In genomic region chr2:237500681-237501424, GRCh38 we compare ENCODE assay signal across 9 cellular contexts. TPM values are rescaled to one million over a fixed set of nuclear protein-coding genes. Genes with fewer than 3 reads are reported as not detected.
A peak's percentile ranks its signal among the peaks of the same experiment; 100 is the strongest.
DNase-seq lines count a peak whose midpoint lies in the region; ATAC-seq and TF ChIP-seq lines count a peak whose summit lies in the region.
"Had no signal": no experiment of that assay in that cellular context is flagged by ENCODE, and none has a peak within 500 bp of the region (broad histone marks: within the 10 kb centered on the region; RNA-seq: fewer than 3 reads in every experiment).

No MANE protein-coding gene starts in this region.

- H3K9me3 ChIP-seq in PC-9 (ENCODE audit: insufficient read depth, low read depth): no peaks in the 10 kb centered on the region

- no TSS peak for BruUV-seq in PC-9 (replicated peaks; lab: Mats Ljungman, UMichigan)

- H3K36me3 ChIP-seq in PC-9 (ENCODE audit: low read depth): peaks cover 70% of the 10 kb centered on the region

- H2AFZ ChIP-seq in PC-9: no peak overlapping the region

- peaks cover 68% of the 10 kb centered on the region for H3K4me1 ChIP-seq in PC-9 (replicated peaks; ENCODE audit: insufficient read depth)

- H3K4me2 ChIP-seq in PC-9: peak overlapping the region; percentile 69

- no peak for TF ChIP-seq CTCF in PC-9 (conservative IDR thresholded peaks at IDR 0.05)

- no peaks in the 10 kb centered on the region for H3K27me3 ChIP-seq in PC-9 (ENCODE audit: insufficient read depth, low read depth)

- H3K9me2 ChIP-seq in PC-9 (ENCODE audit: insufficient read depth): no peaks in the 10 kb centered on the region

- H4K20me1 ChIP-seq in PC-9 (ENCODE audit: insufficient read depth): no peaks in the 10 kb centered on the region

- peak; percentile 92 for DNase-seq in GM03348 (ENCODE audit: low spot score)
- DNase-seq in PC-9: peak; percentile 95 to 100
- DNase-seq in epithelial cell of prostate (ENCODE audit: low read depth, low spot score): no peak
- DNase-seq in pulmonary artery endothelial cell (ENCODE audit: low read depth, low spot score): peak; percentile 32
- DNase-seq in NCI-H1694 treated with DMSO at 0.1 percent for 48 hours (lab: John Stamatoyannopoulos, UW): no peak
- no peak for DNase-seq in NCI-H187 treated with DMSO at 0.1 percent for 48 hours (lab: John Stamatoyannopoulos, UW)
- DNase-seq in NCI-H345 (lab: John Stamatoyannopoulos, UW): no peak
- DNase-seq: NCI-H1930 had no signal

- no peak for ATAC-seq in HG02642 (IDR thresholded peaks at IDR 0.05; ENCODE audit: poor library complexity, unreplicated experiment)

- peaks cover 75% of the 10 kb centered on the region for H3F3A ChIP-seq in PC-9 (ENCODE audit: insufficient read depth, low read depth)

- POLR2A ChIA-PET in PC-9 (lab: Charles Lee; ENCODE audit: unreplicated experiment): interaction anchor here (0.5 to 2.6 kb wide), 6 partner anchors 12 to 332 kb away, joined by 3 to 42 read pairs (median 4); no protein-coding TSS in a partner anchor

- peaks cover 71% of the 10 kb centered on the region for H3K79me2 ChIP-seq in PC-9 (ENCODE audit: low read depth)

- intact Hi-C loops in PC-9 (cut with micrococcal nuclease; ENCODE audit: unreplicated experiment): loop anchor here (1.0 to 5.0 kb wide), 4 partner anchors 11 to 191 kb away; partner anchors contain the start of gene MLPH

- CTCF ChIA-PET in PC-9 (lab: Charles Lee): interaction anchor here (0.5 to 2.0 kb wide), 10 partner anchors 11 to 835 kb away, joined by 3 to 19 read pairs (median 4); no protein-coding TSS in a partner anchor

- H3K27ac ChIP-seq in PC-9: peak overlapping the region; percentile 93
- H3K27ac ChIP-seq in epithelial cell of prostate: peak overlapping the region; percentile 53

- peak overlapping the region; percentile 21; the same call in 1 of the 2 replicates for H3K4me3 ChIP-seq in PC-9

RNA-seq across cellular contexts. Expression of gene MLPH, which starts 13.8 kb away (rescaled TPM):
- 237 and 283 TPM in 2 replicates for total RNA-seq in PC-9 (2021)
- total RNA-seq in pulmonary artery endothelial cell: not detected in 2 replicates

Comparison
In these comparisons a context has a peak if more than half of its experiments do, and no peak if none do; other contexts are left out.
1. DNase-seq: peak in GM03348 (single experiment), PC-9 (2 of 2) and pulmonary artery endothelial cell (single experiment); none in epithelial cell of prostate (single experiment), NCI-H1694 treated with DMSO at 0.1 percent for 48 hours (single experiment), NCI-H187 treated with DMSO at 0.1 percent for 48 hours (single experiment) and NCI-H345 (single experiment).
2. RNA of gene MLPH, which starts 13.8 kb away (total RNA-seq): 237 to 283 TPM in PC-9; not detected in pulmonary artery endothelial cell; every median in the first group is over 100 times any median in the second.